In the genomic region with DNA sequence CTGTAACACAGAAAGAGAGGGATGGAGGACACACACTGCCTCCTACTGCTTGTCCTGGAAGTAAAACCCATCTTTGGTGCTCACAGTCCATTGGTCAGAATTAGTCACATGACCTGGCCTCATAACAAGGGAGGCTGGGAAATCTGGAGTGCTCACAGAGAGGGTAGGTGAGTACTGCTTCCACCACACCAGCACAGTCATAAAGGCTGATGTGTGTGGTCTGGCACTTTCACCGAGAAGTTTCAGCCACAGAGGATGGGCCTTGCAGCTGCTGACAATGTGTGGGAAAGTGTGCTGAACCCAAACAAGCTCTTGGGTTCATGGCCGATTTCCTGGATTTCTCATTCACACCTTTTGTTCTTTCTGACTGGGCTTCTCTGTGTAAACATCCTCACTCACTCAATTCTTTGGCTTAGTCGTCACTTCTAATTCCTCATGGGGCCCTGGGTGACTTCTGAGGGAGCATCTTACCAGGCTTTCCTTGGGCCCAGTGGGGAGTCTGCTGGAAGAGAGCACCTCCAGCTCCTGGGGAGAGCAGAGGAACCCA, we compare ENCODE assay signal across 8 cellular contexts.
DNase-seq lines count a peak whose midpoint lies in the region; ATAC-seq, FAIRE-seq and TF ChIP-seq lines count a peak whose summit lies in the region.

No MANE protein-coding gene starts in this region.

- H3K79me2 ChIP-seq in GM12878 (ENCODE audit: control insufficient read depth, insufficient read depth, low read length) = no peaks in the 10 kb centered on the region

- SMC1A ChIA-PET in GM12878 (lab: Charles Lee; ENCODE audit: uncharacterized antibody, unreplicated experiment) = no interaction called here

- POLR2A ChIA-PET in GM12878 (lab: Charles Lee) = no interaction called here

- H3K4me1 ChIP-seq in GM12878 (ENCODE audit: control insufficient read depth, insufficient read depth, low read length) = peaks cover 10% of the 10 kb centered on the region

- no TSS peak for BruUV-seq in GM12878 (replicated peaks; lab: Mats Ljungman, UMichigan)

- H3K4me2 ChIP-seq in GM12878 (ENCODE audit: control insufficient read depth, insufficient read depth) = no peak overlapping the region

- H3K9ac ChIP-seq in GM12878 (ENCODE audit: control insufficient read depth, insufficient read depth, low read length) = no peak overlapping the region

- peak; percentile 52 to 76; a peak in 2 of 4 replicates for TF ChIP-seq EP300 in GM12878 (IDR thresholded peaks at IDR 0.05; ENCODE audit: borderline replicate concordance in 1 of 2, control insufficient read depth in 1 of 2, low read depth in 2 of 2, low read length in 2 of 2)

- no peak overlapping the region for H3K27ac ChIP-seq in GM12878 (ENCODE audit: control insufficient read depth, insufficient read depth)

- no peaks in the 10 kb centered on the region for H3K27me3 ChIP-seq in GM12878 (replicated peaks in 1 of 2; ENCODE audit: control insufficient read depth in 2 of 2, insufficient read depth in 2 of 2, low read length in 1 of 2)

- no peak overlapping the region for H2AFZ ChIP-seq in GM12878 (ENCODE audit: control insufficient read depth, low read depth, low read length)

- RAD21 ChIA-PET in GM12878 (lab: Charles Lee; ENCODE audit: unreplicated experiment) = interaction anchor here (1.6 kb wide), 1 partner anchor 170 kb away, joined by 3 read pairs; no protein-coding TSS in a partner anchor

- no peaks in the 10 kb centered on the region for H3K36me3 ChIP-seq in GM12878 (ENCODE audit: control insufficient read depth in 2 of 2, insufficient read depth in 2 of 2, low read length in 1 of 2)

- peak; percentile 59 for ATAC-seq in GM19324 (IDR thresholded peaks at IDR 0.05; ENCODE audit: low FRiP score, unreplicated experiment)
- peak; percentile 100 for ATAC-seq in HG03139 (IDR thresholded peaks at IDR 0.05; ENCODE audit: unreplicated experiment)
- ATAC-seq in GM12878 = peak; percentile 99
- no peak for ATAC-seq in Right ventricle myocardium inferior

- 0% methylated on average over 3 of the region's 3 CpGs for WGBS in GM12878 (ENCODE audit: insufficient coverage, insufficient replicate concordance, low lambda C conversion rate, missing lambda C conversion rate)

- TF ChIP-seq POLR2A in GM12878 (IDR thresholded peaks at IDR 0.05; ENCODE audit: low read depth, low read length) = no peak

- in situ Hi-C loops in GM12878 (cut with MboI) = no loop called here

- peaks cover 9% of the 10 kb centered on the region; the same call in 2 of the 3 replicates for H3K9me3 ChIP-seq in GM12878 (replicated peaks; ENCODE audit: control insufficient read depth, insufficient read depth, low read length)

- CTCF ChIA-PET in GM12878 (lab: Yijun Ruan, JAX) = no interaction called here

- FAIRE-seq in GM12878 (lab: Jason Lieb, UNC) = peak; percentile 92

- peak; percentile 85 for DNase-seq in AG10803 (ENCODE audit: low read depth)
- peak; percentile 84 for DNase-seq in GM12878 (ENCODE audit: low read depth, low spot score)
- DNase-seq in cerebellar cortex (ENCODE audit: low spot score) = no peak
- DNase-seq in NCI-H146 (lab: John Stamatoyannopoulos, UW) = no peak
- no peak for DNase-seq in Right ventricle myocardium inferior (ENCODE audit: missing footprints)
- no peak for DNase-seq in cerebellar nuclear complex (lab: John Stamatoyannopoulos, UW)

- no peaks in the 10 kb centered on the region for H4K20me1 ChIP-seq in GM12878 (ENCODE audit: control insufficient read depth, insufficient read depth)

- TF ChIP-seq CTCF in AG10803 (conservative IDR thresholded peaks at IDR 0.05; ENCODE audit: low read length) (no peak), GM12878 (IDR thresholded peaks at IDR 0.05 in 2 of 3, conservative IDR thresholded peaks at IDR 0.05 in 1 of 3; ENCODE audit: control insufficient read depth in 2 of 3, extremely low read depth in 1 of 3, insufficient read depth in 1 of 3, low read depth in 3 of 3, low read length in 3 of 3) (no peak)

- intact Hi-C loops in GM12878 (cut with micrococcal nuclease; ENCODE audit: unreplicated experiment) (loop anchor here (10.0 kb wide), 1 partner anchor 132 kb away; no protein-coding TSS in a partner anchor), Right ventricle myocardium inferior (cut with DNase I) (no loop called here)

- no peak for TF ChIP-seq RAD21 in GM12878 (IDR thresholded peaks at IDR 0.05; ENCODE audit: insufficient read depth, low read depth, low read length)

- no peak overlapping the region for H3K4me3 ChIP-seq in AG10803 (ENCODE audit: low read length)
- no peak overlapping the region for H3K4me3 ChIP-seq in GM12878

TF ChIP-seq in GM12878, 131 proteins besides CTCF, POLR2A, EP300 and RAD21 (continues in another document):
- TF ChIP-seq SRF (IDR thresholded peaks at IDR 0.05; ENCODE audit: low read depth in 2 of 2, low read length in 2 of 2) (peak; percentile 62 to 63; a peak in 3 of 4 replicates), ASH2L (IDR thresholded peaks at IDR 0.05; ENCODE audit: borderline replicate concordance, low read depth) (no peak), RUNX3 (IDR thresholded peaks at IDR 0.05; ENCODE audit: low read length) (peak; percentile 99), SMC3 (IDR thresholded peaks at IDR 0.05; ENCODE audit: borderline replicate concordance, low read length) (no peak), EED (IDR thresholded peaks at IDR 0.05; ENCODE audit: low read depth) (peak; percentile 94), YY1 (IDR thresholded peaks at IDR 0.05; ENCODE audit: low read depth, low read length) (peak; percentile 56), MEF2B (IDR thresholded peaks at IDR 0.05; ENCODE audit: partially characterized antibody, poor library complexity, severe bottlenecking) (peak; percentile 76), SMARCA5 (IDR thresholded peaks at IDR 0.05) (no peak), NFYA (IDR thresholded peaks at IDR 0.05; ENCODE audit: borderline replicate concordance, low read depth, low read length) (no peak), PAX5 (IDR thresholded peaks at IDR 0.05; ENCODE audit: borderline replicate concordance, low read depth, low read length) (peak; percentile 97), RELA (IDR thresholded peaks at IDR 0.05; ENCODE audit: borderline replicate concordance, partially characterized antibody) (no peak)
- TF ChIP-seq, protein P1, sequence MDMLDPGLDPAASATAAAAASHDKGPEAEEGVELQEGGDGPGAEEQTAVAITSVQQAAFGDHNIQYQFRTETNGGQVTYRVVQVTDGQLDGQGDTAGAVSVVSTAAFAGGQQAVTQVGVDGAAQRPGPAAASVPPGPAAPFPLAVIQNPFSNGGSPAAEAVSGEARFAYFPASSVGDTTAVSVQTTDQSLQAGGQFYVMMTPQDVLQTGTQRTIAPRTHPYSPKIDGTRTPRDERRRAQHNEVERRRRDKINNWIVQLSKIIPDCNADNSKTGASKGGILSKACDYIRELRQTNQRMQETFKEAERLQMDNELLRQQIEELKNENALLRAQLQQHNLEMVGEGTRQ (IDR thresholded peaks at IDR 0.05; ENCODE audit: borderline replicate concordance, low read depth, low read length) = peak; percentile 18; the same call in 1 of the 2 replicates
- TF ChIP-seq, protein P2, sequence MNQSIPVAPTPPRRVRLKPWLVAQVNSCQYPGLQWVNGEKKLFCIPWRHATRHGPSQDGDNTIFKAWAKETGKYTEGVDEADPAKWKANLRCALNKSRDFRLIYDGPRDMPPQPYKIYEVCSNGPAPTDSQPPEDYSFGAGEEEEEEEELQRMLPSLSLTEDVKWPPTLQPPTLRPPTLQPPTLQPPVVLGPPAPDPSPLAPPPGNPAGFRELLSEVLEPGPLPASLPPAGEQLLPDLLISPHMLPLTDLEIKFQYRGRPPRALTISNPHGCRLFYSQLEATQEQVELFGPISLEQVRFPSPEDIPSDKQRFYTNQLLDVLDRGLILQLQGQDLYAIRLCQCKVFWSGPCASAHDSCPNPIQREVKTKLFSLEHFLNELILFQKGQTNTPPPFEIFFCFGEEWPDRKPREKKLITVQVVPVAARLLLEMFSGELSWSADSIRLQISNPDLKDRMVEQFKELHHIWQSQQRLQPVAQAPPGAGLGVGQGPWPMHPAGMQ (IDR thresholded peaks at IDR 0.05; ENCODE audit: borderline replicate concordance) = no peak
- TF ChIP-seq, protein P3, sequence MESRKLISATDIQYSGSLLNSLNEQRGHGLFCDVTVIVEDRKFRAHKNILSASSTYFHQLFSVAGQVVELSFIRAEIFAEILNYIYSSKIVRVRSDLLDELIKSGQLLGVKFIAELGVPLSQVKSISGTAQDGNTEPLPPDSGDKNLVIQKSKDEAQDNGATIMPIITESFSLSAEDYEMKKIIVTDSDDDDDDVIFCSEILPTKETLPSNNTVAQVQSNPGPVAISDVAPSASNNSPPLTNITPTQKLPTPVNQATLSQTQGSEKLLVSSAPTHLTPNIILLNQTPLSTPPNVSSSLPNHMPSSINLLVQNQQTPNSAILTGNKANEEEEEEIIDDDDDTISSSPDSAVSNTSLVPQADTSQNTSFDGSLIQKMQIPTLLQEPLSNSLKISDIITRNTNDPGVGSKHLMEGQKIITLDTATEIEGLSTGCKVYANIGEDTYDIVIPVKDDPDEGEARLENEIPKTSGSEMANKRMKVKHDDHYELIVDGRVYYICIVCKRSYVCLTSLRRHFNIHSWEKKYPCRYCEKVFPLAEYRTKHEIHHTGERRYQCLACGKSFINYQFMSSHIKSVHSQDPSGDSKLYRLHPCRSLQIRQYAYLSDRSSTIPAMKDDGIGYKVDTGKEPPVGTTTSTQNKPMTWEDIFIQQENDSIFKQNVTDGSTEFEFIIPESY (IDR thresholded peaks at IDR 0.05) = no peak
- TF ChIP-seq, protein P4, sequence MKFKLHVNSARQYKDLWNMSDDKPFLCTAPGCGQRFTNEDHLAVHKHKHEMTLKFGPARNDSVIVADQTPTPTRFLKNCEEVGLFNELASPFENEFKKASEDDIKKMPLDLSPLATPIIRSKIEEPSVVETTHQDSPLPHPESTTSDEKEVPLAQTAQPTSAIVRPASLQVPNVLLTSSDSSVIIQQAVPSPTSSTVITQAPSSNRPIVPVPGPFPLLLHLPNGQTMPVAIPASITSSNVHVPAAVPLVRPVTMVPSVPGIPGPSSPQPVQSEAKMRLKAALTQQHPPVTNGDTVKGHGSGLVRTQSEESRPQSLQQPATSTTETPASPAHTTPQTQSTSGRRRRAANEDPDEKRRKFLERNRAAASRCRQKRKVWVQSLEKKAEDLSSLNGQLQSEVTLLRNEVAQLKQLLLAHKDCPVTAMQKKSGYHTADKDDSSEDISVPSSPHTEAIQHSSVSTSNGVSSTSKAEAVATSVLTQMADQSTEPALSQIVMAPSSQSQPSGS (IDR thresholded peaks at IDR 0.05; ENCODE audit: low read length) = peak; percentile 92

Comparison
In these comparisons a context has a peak if more than half of its experiments do, and no peak if none do; other contexts are left out.
1. DNase-seq: peak in AG10803 (single experiment) and GM12878 (single experiment); none in cerebellar cortex (single experiment), NCI-H146 (single experiment), Right ventricle myocardium inferior (single experiment) and cerebellar nuclear complex (0 of 2).